Comparison of ENCODE assay signal across 1 cellular context in genomic region chr11:19116971-19117759, GRCh38.
TF ChIP-seq lines count a peak whose summit lies in the region.

Gene ZDHHC13 (plus strand): TSS chr11:19117168. CDS start chr11:19117250, 82 bp downstream.

TF ChIP-seq in WTC11, 78 proteins besides CTCF, POLR2A, EP300 and RAD21 (continued from another document and continues in another):
- TF ChIP-seq ZNF281 (CRISPR knock-in tag; IDR thresholded peaks at IDR 0.05) (no peak), TCF7 (CRISPR knock-in tag; IDR thresholded peaks at IDR 0.05; ENCODE audit: low read depth) (no peak), IRF2 (CRISPR knock-in tag; IDR thresholded peaks at IDR 0.05; ENCODE audit: borderline replicate concordance, low read depth) (no peak), ZBTB43 (CRISPR knock-in tag; IDR thresholded peaks at IDR 0.05) (no peak), ATF2 (CRISPR knock-in tag; IDR thresholded peaks at IDR 0.05; ENCODE audit: borderline replicate concordance, low read depth) (no peak), NR3C1 (CRISPR knock-in tag; conservative IDR thresholded peaks at IDR 0.05; ENCODE audit: low read depth) (no peak), FOXP4 (CRISPR knock-in tag; IDR thresholded peaks at IDR 0.05) (no peak), EMX1 (CRISPR knock-in tag; IDR thresholded peaks at IDR 0.05) (no peak), ZNF532 (CRISPR knock-in tag; IDR thresholded peaks at IDR 0.05; ENCODE audit: borderline replicate concordance) (no peak), ZNF423 (CRISPR knock-in tag; IDR thresholded peaks at IDR 0.05) (peak; percentile 30; the same call in 1 of the 2 replicates), ATF1 (CRISPR knock-in tag; IDR thresholded peaks at IDR 0.05) (no peak), ZNF263 (CRISPR knock-in tag; IDR thresholded peaks at IDR 0.05; ENCODE audit: low read depth) (no peak), CREM (CRISPR knock-in tag; IDR thresholded peaks at IDR 0.05) (no peak), E2F1 (CRISPR knock-in tag; IDR thresholded peaks at IDR 0.05) (no peak), ARID4B (CRISPR knock-in tag; IDR thresholded peaks at IDR 0.05; ENCODE audit: borderline replicate concordance) (peak; percentile 45; the same call in 1 of the 2 replicates), ZNF416 (CRISPR knock-in tag; IDR thresholded peaks at IDR 0.05) (no peak), ZNF425 (CRISPR knock-in tag; conservative IDR thresholded peaks at IDR 0.05) (no peak), TEAD4 (CRISPR knock-in tag; IDR thresholded peaks at IDR 0.05) (no peak), ERG (CRISPR knock-in tag; IDR thresholded peaks at IDR 0.05) (no peak), ZNF671 (CRISPR knock-in tag; IDR thresholded peaks at IDR 0.05) (no peak), FOXK1 (CRISPR knock-in tag; IDR thresholded peaks at IDR 0.05) (0 out of 2 replicates have a peak, but pooled peaks have one; percentile 36), ZNF121 (CRISPR knock-in tag; IDR thresholded peaks at IDR 0.05) (no peak), ELF4 (CRISPR knock-in tag; IDR thresholded peaks at IDR 0.05; ENCODE audit: low read depth) (no peak), ZNF512 (CRISPR knock-in tag; IDR thresholded peaks at IDR 0.05; ENCODE audit: borderline replicate concordance) (no peak), ESRRA (CRISPR knock-in tag; IDR thresholded peaks at IDR 0.05; ENCODE audit: borderline replicate concordance) (no peak), NR2C2 (CRISPR knock-in tag; IDR thresholded peaks at IDR 0.05) (no peak)
